Comparison of ENCODE assay signal across 33 cellular contexts in genomic region chr2:202945497-202945896, GRCh38.
"Had no signal": no experiment of that assay in that cellular context is flagged by ENCODE, and none has a peak within 500 bp of the region (broad histone marks: within the 10 kb centered on the region; RNA-seq: fewer than 3 reads in every experiment).

No MANE protein-coding gene starts in this region.

- H3K4me1 ChIP-seq: ascending aorta, body of pancreas, breast epithelium had no signal

- H3K4me3 ChIP-seq: ascending aorta, body of pancreas, breast epithelium had no signal

- ATAC-seq: activated CD8-positive, alpha-beta T cell treated with anti-CD3 and anti-CD28 coated beads for 36 hours; activated naive CD8-positive, alpha-beta T cell treated with anti-CD3 and anti-CD28 coated beads, Interleukin-2, amount 50 U/mL, for 24 hours; activated T-cell treated with anti-CD3 and anti-CD28 coated beads, Interleukin-2, amount 50 U/mL, for 4 hours; activated T-cell treated with anti-CD3 and anti-CD28 coated beads, Interleukin-2, amount 50 U/mL, for 72 hours; activated T-helper 17 cell treated with anti-CD3 and anti-CD28 coated beads, Interleukin-2, amount 50 U/mL, for 72 hours; body of pancreas had no signal

- H3K27me3 ChIP-seq: ascending aorta, body of pancreas, brain microvascular endothelial cell, breast epithelium had no signal

- FAIRE-seq: colon, TTC549 had no signal

- H3K36me3 ChIP-seq: brain microvascular endothelial cell had no signal

- H3K9me3 ChIP-seq: body of pancreas had no signal

- DNase-seq: activated B cell treated with CpG ODN at 0.5 μM for 24 hours; activated CD4-positive, alpha-beta memory T cell treated with anti-CD3 and anti-CD28 coated beads for 36 hours; activated CD4-positive, alpha-beta T cell treated with anti-CD3 and anti-CD28 coated beads for 4 hours; activated CD4-positive, alpha-beta T cell treated with anti-CD3 and anti-CD28 coated beads, Interleukin-2, amount 10 ng/mL, durations not matched to agents 24 days and 14 days; activated CD4-positive, alpha-beta T cell treated with anti-CD3 and anti-CD28 coated beads, Interleukin-2, amount 50 U/mL, for 1 hour; activated CD4-positive, alpha-beta T cell treated with anti-CD3 and anti-CD28 coated beads, Interleukin-2, amount 50 U/mL, for 4 hours; activated CD4-positive, CD25-positive, alpha-beta regulatory T cell treated with anti-CD3 and anti-CD28 coated beads, Interleukin-2, amount 50 U/mL, for 72 hours; activated CD8-positive, alpha-beta memory T cell treated with anti-CD3 and anti-CD28 coated beads, Interleukin-2, amount 50 U/mL, for 4 hours; activated CD8-positive, alpha-beta T cell treated with anti-CD3 and anti-CD28 coated beads for 36 hours; activated effector memory CD4-positive, alpha-beta T cell treated with anti-CD3 and anti-CD28 coated beads, Interleukin-2, amount 50 U/mL, for 16 hours; activated gamma-delta T cell treated with Interleukin-2 at 50 U/mL for 16 hours; activated naive CD4-positive, alpha-beta T cell; activated naive CD4-positive, alpha-beta T cell treated with anti-CD3 and anti-CD28 coated beads for 36 hours; activated naive CD4-positive, alpha-beta T cell treated with anti-CD3 and anti-CD28 coated beads, Interleukin-2, amount 50 U/mL, for 16 hours; activated naive CD8-positive, alpha-beta T cell treated with anti-CD3 and anti-CD28 coated beads, Interleukin-2, amount 10 ng/mL, durations not matched to agents 7 days and 5 days; activated naive CD8-positive, alpha-beta T cell treated with anti-CD3 and anti-CD28 coated beads, Interleukin-2, amount 50 U/mL, for 24 hours; activated T-cell treated with anti-CD3 and anti-CD28 coated beads for 4 hours; activated T-cell treated with anti-CD3 and anti-CD28 coated beads, Interleukin-2, amount 50 U/mL, for 1 hour; activated T-cell treated with anti-CD3 and anti-CD28 coated beads, Interleukin-2, amount 50 U/mL, for 4 hours; activated T-cell treated with anti-CD3 and anti-CD28 coated beads, Interleukin-2, amount 50 U/mL, for 72 hours; amygdala; anterior cingulate cortex; body of pancreas; brain microvascular endothelial cell; central memory CD4-positive, alpha-beta T cell; T-helper 2 cell; T-helper 9 cell had no signal

- H3K27ac ChIP-seq: ascending aorta, body of pancreas, brain microvascular endothelial cell, breast epithelium, VCaP had no signal
